ENCODE assay signal across 13 cellular contexts in genomic region chr4:68995292-68995691, GRCh38.
"Had no signal": no experiment of that assay in that cellular context is flagged by ENCODE, and none has a peak within 500 bp of the region (broad histone marks: within the 10 kb centered on the region; RNA-seq: fewer than 3 reads in every experiment).

No MANE protein-coding gene starts in this region.

- ATAC-seq: activated naive CD4-positive, alpha-beta T cell treated with anti-CD3 and anti-CD28 coated beads, Interleukin-2, amount 50 U/mL, for 72 hours; gastrocnemius medialis; sciatic nerve had no signal

- DNase-seq: activated CD4-positive, CD25-positive, alpha-beta regulatory T cell treated with anti-CD3 and anti-CD28 coated beads, Interleukin-2, amount 50 U/mL, for 72 hours; activated CD8-positive, alpha-beta memory T cell treated with anti-CD3 and anti-CD28 coated beads for 24 hours; activated gamma-delta T cell; adrenal gland; effector CD4-positive, alpha-beta T cell; gastrocnemius medialis; head of caudate nucleus; midbrain; stimulated activated CD4-positive, alpha-beta T cell treated with anti-CD3 and anti-CD28 coated beads, Interleukin-4, amount 100 ng/mL, for 1 hour; stomach; trophoblast cell had no signal
